Comparison of ENCODE assay signal across 22 cellular contexts in genomic region chr13:112753868-112754267, GRCh38.
DNase-seq lines count a peak whose midpoint lies in the region; ATAC-seq, FAIRE-seq and TF ChIP-seq lines count a peak whose summit lies in the region.
"Had no signal": no experiment of that assay in that cellular context is flagged by ENCODE, and none has a peak within 500 bp of the region (broad histone marks: within the 10 kb centered on the region; RNA-seq: fewer than 3 reads in every experiment).

No MANE protein-coding gene starts in this region.

- H2BK12ac ChIP-seq in H1 (ENCODE audit: low read depth, low read length), result no peak overlapping the region

- peaks cover 0 to 50% of the 10 kb centered on the region in 2 experiments; a peak in 2 of 4 replicates for H3K79me2 ChIP-seq in H1 (ENCODE audit: control insufficient read depth in 1 of 2, insufficient read depth in 2 of 2, low read length in 2 of 2)
- H3K79me2 ChIP-seq in osteoblast (ENCODE audit: insufficient read depth, low read length), result no peaks in the 10 kb centered on the region

- CTCF ChIA-PET in H1 (lab: Charles Lee; ENCODE audit: partially characterized antibody), result interaction anchor here (1.0 to 1.3 kb wide), 2 partner anchors 9 to 42 kb away, joined by 3 read pairs; no protein-coding TSS in a partner anchor

- no peak overlapping the region for H3K14ac ChIP-seq in H1 (ENCODE audit: insufficient read length)

- no peak for TF ChIP-seq CTCF in H1 (IDR thresholded peaks at IDR 0.05; ENCODE audit: control extremely low read depth in 1 of 3, insufficient read depth in 1 of 3, low read depth in 1 of 3, low read length in 3 of 3)
- no peak for TF ChIP-seq CTCF in osteoblast (IDR thresholded peaks at IDR 0.05; ENCODE audit: extremely low read depth, low read depth, low read length)
- TF ChIP-seq CTCF in upper lobe of right lung (IDR thresholded peaks at IDR 0.05), result no peak
- no peak for TF ChIP-seq CTCF in upper lobe of left lung (IDR thresholded peaks at IDR 0.05)
- TF ChIP-seq CTCF in ovary (IDR thresholded peaks at IDR 0.05), result no peak

- H4K91ac ChIP-seq in H1 (replicated peaks; ENCODE audit: insufficient read length, low read length), result peak overlapping the region; percentile 26

- no peak overlapping the region for H2BK20ac ChIP-seq in H1 (ENCODE audit: low read length)

- H2AFZ ChIP-seq in H1 (ENCODE audit: low read length) (no peak overlapping the region), osteoblast (ENCODE audit: low read length) (no peak overlapping the region)
- H2AFZ ChIP-seq: GM23248 had no signal

- H3K4me2 ChIP-seq in H1 (ENCODE audit: insufficient read depth in 1 of 2, low read depth in 2 of 2, low read length in 2 of 2) (no peak overlapping the region), osteoblast (ENCODE audit: insufficient read depth, low read length) (no peak overlapping the region)

- no peak for TF ChIP-seq RAD21 in H1 (IDR thresholded peaks at IDR 0.05 in 1 of 2, conservative IDR thresholded peaks at IDR 0.05 in 1 of 2; ENCODE audit: low read depth in 2 of 2, low read length in 2 of 2)

- intact Hi-C loops in upper lobe of right lung (cut with DNase I) (no loop called here), ovary (cut with DNase I) (loop anchor here in 1 of 4 donors (5.0 kb wide), 1 partner anchor 477 kb away; no protein-coding TSS in a partner anchor)

- no peak overlapping the region for H3K23ac ChIP-seq in H1 (ENCODE audit: insufficient read length)

- H3K4me1 ChIP-seq in H1 (replicated peaks in 1 of 4; ENCODE audit: control insufficient read depth in 3 of 4, insufficient read depth in 4 of 4, low read length in 3 of 4) (peaks cover 0 to 7% (median 4%) of the 10 kb centered on the region in 4 experiments; a peak in 3 of 7 replicates), osteoblast (ENCODE audit: insufficient read depth, low read length) (no peaks in the 10 kb centered on the region), upper lobe of right lung (peaks cover 11% of the 10 kb centered on the region), upper lobe of left lung (peaks cover 2 to 24% (median 9%) of the 10 kb centered on the region in 4 donors), ovary (ENCODE audit: insufficient read depth) (peaks cover 2% of the 10 kb centered on the region)
- H3K4me1 ChIP-seq: SJSA1 had no signal

- H2BK15ac ChIP-seq in H1 (ENCODE audit: low read length), result no peak overlapping the region

- DNase-seq in SK-N-MC (ENCODE audit: low read depth, low spot score), result no peak
- DNase-seq in H1 (ENCODE audit: low read depth in 1 of 2, low spot score in 2 of 2), result no peak
- DNase-seq in osteoblast (ENCODE audit: insufficient read length, low spot score, missing footprints), result peak; percentile 14
- DNase-seq in upper lobe of right lung, result peak; percentile 48
- no peak for DNase-seq in upper lobe of left lung
- no peak for DNase-seq in urothelium cell line (ENCODE audit: low spot score)
- no peak for DNase-seq in MV-4-11 (lab: John Stamatoyannopoulos, UW)
- DNase-seq in ovary, result no peak
- DNase-seq: Caco-2, DMS 273 treated with DMSO at 0.1 percent for 48 hours, GM23248, HCEC 1CT, Karpas-422, NCI-H1417 treated with DMSO at 0.1 percent for 48 hours, NCI-H187, NCI-H446, NCI-H526, OCI-M1 had no signal

- FAIRE-seq in H1 (lab: Jason Lieb, UNC) (no peak), urothelium cell line (lab: Jason Lieb, UNC) (no peak)
- FAIRE-seq: GM12892, GM18507, RCC 7860 had no signal

- POLR2A ChIA-PET in H1 (lab: Charles Lee; ENCODE audit: partially characterized antibody), result no interaction called here

- peaks cover 6% of the 10 kb centered on the region for H3K79me1 ChIP-seq in H1 (ENCODE audit: low read depth, low read length)

- H3K18ac ChIP-seq in H1 (ENCODE audit: extremely low read depth, low read length), result no peak overlapping the region

- H3K23me2 ChIP-seq in H1 (ENCODE audit: low read depth, low read length), result no peaks in the 10 kb centered on the region

- H4K20me1 ChIP-seq in H1 (replicated peaks in 1 of 2; ENCODE audit: control insufficient read depth in 1 of 2, insufficient read depth in 2 of 2, low read length in 2 of 2), result peaks cover 0 to 2% of the 10 kb centered on the region in 2 experiments
- H4K20me1 ChIP-seq in osteoblast (ENCODE audit: insufficient read depth, low read length), result peaks cover 4% of the 10 kb centered on the region

- TF ChIP-seq POLR2A in H1 (IDR thresholded peaks at IDR 0.05; ENCODE audit: control extremely low read depth in 1 of 2, low read depth in 2 of 2, low read length in 2 of 2) (no peak), upper lobe of left lung (IDR thresholded peaks at IDR 0.05) (no peak), ovary (IDR thresholded peaks at IDR 0.05) (no peak)

- no peak overlapping the region for H4K5ac ChIP-seq in H1 (ENCODE audit: insufficient read length, low read depth, low read length)

- H2BK120ac ChIP-seq in H1 (replicated peaks; ENCODE audit: low read depth, low read length), result no peak overlapping the region

- H2AK5ac ChIP-seq in H1 (ENCODE audit: low read depth, low read length), result no peak overlapping the region

- H3K27ac ChIP-seq in SK-N-MC, result peak overlapping the region; percentile 92
- H3K27ac ChIP-seq in H1 (ENCODE audit: low read depth, low read length), result no peak overlapping the region
- no peak overlapping the region for H3K27ac ChIP-seq in osteoblast (ENCODE audit: low read depth, low read length)
- no peak overlapping the region for H3K27ac ChIP-seq in upper lobe of right lung
- H3K27ac ChIP-seq in upper lobe of left lung, result no peak overlapping the region
- no peak overlapping the region for H3K27ac ChIP-seq in ovary
- H3K27ac ChIP-seq: GM23248, SJSA1 had no signal

- peak overlapping the region; percentile 59; the same call in 1 of the 2 replicates for H4K8ac ChIP-seq in H1 (ENCODE audit: extremely low read depth, insufficient read depth, low read length)

- H3K9ac ChIP-seq in SK-N-MC (ENCODE audit: insufficient read length), result no peak overlapping the region
- no peak overlapping the region; a peak in 1 of 7 replicates for H3K9ac ChIP-seq in H1 (replicated peaks in 1 of 4; ENCODE audit: extremely low read depth in 1 of 4, low read depth in 3 of 4, low read length in 3 of 4)
- H3K9ac ChIP-seq: GM23248 had no signal

- H3K27me3 ChIP-seq in H1 (replicated peaks in 1 of 4; ENCODE audit: control insufficient read depth in 3 of 4, extremely low read depth in 1 of 4, insufficient read depth in 3 of 4, low read length in 3 of 4) (no peaks in the 10 kb centered on the region), osteoblast (ENCODE audit: insufficient read depth, low read length) (no peaks in the 10 kb centered on the region), upper lobe of right lung (no peaks in the 10 kb centered on the region), upper lobe of left lung (no peaks in the 10 kb centered on the region), ovary (no peaks in the 10 kb centered on the region)
- H3K27me3 ChIP-seq: SJSA1 had no signal

- no peak overlapping the region for H3K4ac ChIP-seq in H1 (replicated peaks; ENCODE audit: insufficient read length, low read depth, low read length)

- no peak overlapping the region for H2BK5ac ChIP-seq in H1 (ENCODE audit: low read depth, low read length)

- ATAC-seq in upper lobe of right lung (no peak), upper lobe of left lung (ENCODE audit: low FRiP score in 2 of 2) (no peak)

- TF ChIP-seq EP300 in H1 (IDR thresholded peaks at IDR 0.05; ENCODE audit: borderline replicate concordance in 1 of 2, low read depth in 2 of 2, low read length in 2 of 2) (no peak), upper lobe of left lung (IDR thresholded peaks at IDR 0.05) (no peak), ovary (IDR thresholded peaks at IDR 0.05) (no peak)

- no peaks in the 10 kb centered on the region for H3K36me3 ChIP-seq in SK-N-MC (ENCODE audit: insufficient read depth, low read length)
- H3K36me3 ChIP-seq in H1 (ENCODE audit: control insufficient read depth in 2 of 4, insufficient read depth in 4 of 4, low read length in 3 of 4), result no peaks in the 10 kb centered on the region
- no peaks in the 10 kb centered on the region for H3K36me3 ChIP-seq in osteoblast (ENCODE audit: insufficient read depth, low read length)
- H3K36me3 ChIP-seq in upper lobe of right lung, result no peaks in the 10 kb centered on the region
- peaks cover 0 to 3% (median 2%) of the 10 kb centered on the region in 4 donors for H3K36me3 ChIP-seq in upper lobe of left lung
- H3K36me3 ChIP-seq in ovary, result no peaks in the 10 kb centered on the region
- H3K36me3 ChIP-seq: SJSA1 had no signal

- H3K9me3 ChIP-seq in SK-N-MC (ENCODE audit: low read depth, low read length) (no peaks in the 10 kb centered on the region), H1 (ENCODE audit: insufficient read depth in 2 of 2, low read depth in 1 of 2, low read length in 1 of 2) (no peaks in the 10 kb centered on the region), osteoblast (ENCODE audit: low read depth, low read length) (no peaks in the 10 kb centered on the region), upper lobe of right lung (no peaks in the 10 kb centered on the region), upper lobe of left lung (no peaks in the 10 kb centered on the region), ovary (no peaks in the 10 kb centered on the region)
- H3K9me3 ChIP-seq: Caco-2, SJSA1 had no signal

- H3K56ac ChIP-seq in H1 (replicated peaks; ENCODE audit: insufficient read length, low read depth, low read length), result no peak overlapping the region

- no peak overlapping the region for H3K4me3 ChIP-seq in SK-N-MC
- H3K4me3 ChIP-seq in H1 (ENCODE audit: extremely low read depth in 1 of 4, insufficient read depth in 2 of 4, low read depth in 3 of 4, low read length in 4 of 4), result no peak overlapping the region
- H3K4me3 ChIP-seq in osteoblast (ENCODE audit: insufficient read depth, low read length), result no peak overlapping the region
- no peak overlapping the region for H3K4me3 ChIP-seq in upper lobe of right lung
- no peak overlapping the region for H3K4me3 ChIP-seq in upper lobe of left lung
- H3K4me3 ChIP-seq in ovary, result no peak overlapping the region
- H3K4me3 ChIP-seq: GM23248, SJSA1 had no signal

- 97% methylated on average over 17 of the region's 17 CpGs; no CpG with 5 or more reads in 1 of the 2 experiments for WGBS in H1 (ENCODE audit: extremely low coverage in 1 of 2, insufficient coverage in 1 of 2, insufficient read length in 1 of 2, insufficient replicate concordance in 2 of 2, low coverage in 1 of 2, low lambda C conversion rate in 2 of 2, missing lambda C conversion rate in 1 of 2), 2 experiments
- 91 to 97% methylated on average over 7 to 17 of the region's 17 CpGs for WGBS in upper lobe of left lung, 2 donors
- 86 to 90% (median 88%) methylated on average over 17 of the region's 17 CpGs for WGBS in ovary, 3 donors

TF ChIP-seq in H1, 55 proteins besides CTCF, POLR2A, EP300 and RAD21:
- TF ChIP-seq TAF7 (optimal IDR thresholded peaks at IDR 0.05; ENCODE audit: borderline replicate concordance, low read depth, low read length), result no peak
- TF ChIP-seq ASH2L (IDR thresholded peaks at IDR 0.05; ENCODE audit: low read length), result no peak
- no peak for TF ChIP-seq GTF2F1 (IDR thresholded peaks at IDR 0.05; ENCODE audit: borderline replicate concordance, low read depth, low read length)
- TF ChIP-seq SRF (IDR thresholded peaks at IDR 0.05; ENCODE audit: low read depth, low read length), result no peak

Comparison
In these comparisons a context has a peak if more than half of its experiments do, and no peak if none do; other contexts are left out.
1. DNase-seq: peak in osteoblast (single experiment) and upper lobe of right lung (single experiment); none in SK-N-MC (single experiment), H1 (0 of 2), upper lobe of left lung (0 of 2), urothelium cell line (single experiment), MV-4-11 (single experiment) and ovary (0 of 5).